In genomic region chr3:111989061-111989678, GRCh38 we compare ENCODE assay signal across 8 cellular contexts. TPM values are rescaled to one million over a fixed set of nuclear protein-coding genes. Genes with fewer than 3 reads are reported as not detected.
A peak's percentile ranks its signal among the peaks of the same experiment; 100 is the strongest.
DNase-seq lines count a peak whose midpoint lies in the region; ATAC-seq and TF ChIP-seq lines count a peak whose summit lies in the region.

No MANE protein-coding gene starts in this region.

- H3K4me3 Mint-ChIP-seq in CD14-positive monocyte = no peak overlapping the region
- H3K4me3 Mint-ChIP-seq in activated T-helper 17 cell treated with anti-CD3 and anti-CD28 coated beads, Interleukin-2, amount 50 U/mL, for 72 hours = peak overlapping the region; percentile 13
- H3K4me3 Mint-ChIP-seq in stimulated activated memory B cell treated with anti-CD40 and anti-IgM and Interleukin-4, amounts not matched to agents 10 μg/mL and 1 μg/mL and 100 μg/mL, for 72 hours = no peak overlapping the region

- no peaks in the 10 kb centered on the region for H3K4me1 ChIP-seq in right atrium auricular region

- H3K27ac ChIP-seq in right atrium auricular region = no peak overlapping the region

- H3K36me3 Mint-ChIP-seq in CD14-positive monocyte = peaks cover 57 to 62% of the 10 kb centered on the region in 2 donors
- peaks cover 81% of the 10 kb centered on the region for H3K36me3 Mint-ChIP-seq in activated T-helper 17 cell treated with anti-CD3 and anti-CD28 coated beads, Interleukin-2, amount 50 U/mL, for 72 hours (ENCODE audit: low read depth)
- H3K36me3 Mint-ChIP-seq in stimulated activated memory B cell treated with anti-CD40 and anti-IgM and Interleukin-4, amounts not matched to agents 10 μg/mL and 1 μg/mL and 100 μg/mL, for 72 hours = peaks cover 47% of the 10 kb centered on the region

- intact Hi-C loops in CD14-positive monocyte (cut with micrococcal nuclease) = no loop called here

- H3K4me3 ChIP-seq in right atrium auricular region = no peak overlapping the region

- H3K27me3 ChIP-seq in right atrium auricular region = no peaks in the 10 kb centered on the region

- peak; percentile 98 for ATAC-seq in GM18867 (IDR thresholded peaks at IDR 0.05; ENCODE audit: unreplicated experiment)
- ATAC-seq in HG03025 (IDR thresholded peaks at IDR 0.05; ENCODE audit: low FRiP score, unreplicated experiment) = peak; percentile 89
- peak; percentile 34 for ATAC-seq in activated T-helper 17 cell treated with anti-CD3 and anti-CD28 coated beads, Interleukin-2, amount 50 U/mL, for 72 hours (replicated peaks)
- peak; percentile 74 for ATAC-seq in stimulated activated memory B cell treated with anti-CD40 and anti-IgM and Interleukin-4, amounts not matched to agents 10 μg/mL and 1 μg/mL and 100 μg/mL, for 72 hours

- peak overlapping the region in 1 of 7 donors; percentile 0 for H3K27ac Mint-ChIP-seq in CD14-positive monocyte
- no peak overlapping the region for H3K27ac Mint-ChIP-seq in activated T-helper 17 cell treated with anti-CD3 and anti-CD28 coated beads, Interleukin-2, amount 50 U/mL, for 72 hours
- H3K27ac Mint-ChIP-seq in stimulated activated memory B cell treated with anti-CD40 and anti-IgM and Interleukin-4, amounts not matched to agents 10 μg/mL and 1 μg/mL and 100 μg/mL, for 72 hours = no peak overlapping the region

- no peaks in the 10 kb centered on the region for H3K9me3 ChIP-seq in right atrium auricular region

- no peaks in the 10 kb centered on the region for H3K9me3 Mint-ChIP-seq in CD14-positive monocyte
- H3K9me3 Mint-ChIP-seq in activated T-helper 17 cell treated with anti-CD3 and anti-CD28 coated beads, Interleukin-2, amount 50 U/mL, for 72 hours = no peaks in the 10 kb centered on the region
- no peaks in the 10 kb centered on the region for H3K9me3 Mint-ChIP-seq in stimulated activated memory B cell treated with anti-CD40 and anti-IgM and Interleukin-4, amounts not matched to agents 10 μg/mL and 1 μg/mL and 100 μg/mL, for 72 hours

- DNase-seq in CD14-positive monocyte (ENCODE audit: low spot score) (no peak), NCI-H2081 (lab: John Stamatoyannopoulos, UW) (peak; percentile 52 to 65), right atrium auricular region (ENCODE audit: low spot score) (no peak)
- DNase-seq in activated effector memory CD4-positive, alpha-beta T cell treated with anti-CD3 and anti-CD28 coated beads, Interleukin-2, amount 50 U/mL, for 16 hours = no peak

- no peaks in the 10 kb centered on the region for H3K27me3 Mint-ChIP-seq in CD14-positive monocyte (ENCODE audit: low read depth in 3 of 3)
- no peaks in the 10 kb centered on the region for H3K27me3 Mint-ChIP-seq in activated T-helper 17 cell treated with anti-CD3 and anti-CD28 coated beads, Interleukin-2, amount 50 U/mL, for 72 hours
- H3K27me3 Mint-ChIP-seq in stimulated activated memory B cell treated with anti-CD40 and anti-IgM and Interleukin-4, amounts not matched to agents 10 μg/mL and 1 μg/mL and 100 μg/mL, for 72 hours = no peaks in the 10 kb centered on the region

- peaks cover 12% of the 10 kb centered on the region for H3K36me3 ChIP-seq in right atrium auricular region

- peaks cover 6% of the 10 kb centered on the region for H3K4me1 Mint-ChIP-seq in CD14-positive monocyte
- peaks cover 17% of the 10 kb centered on the region for H3K4me1 Mint-ChIP-seq in activated T-helper 17 cell treated with anti-CD3 and anti-CD28 coated beads, Interleukin-2, amount 50 U/mL, for 72 hours
- H3K4me1 Mint-ChIP-seq in stimulated activated memory B cell treated with anti-CD40 and anti-IgM and Interleukin-4, amounts not matched to agents 10 μg/mL and 1 μg/mL and 100 μg/mL, for 72 hours = peaks cover 16% of the 10 kb centered on the region

- TF ChIP-seq CTCF in CD14-positive monocyte (IDR thresholded peaks at IDR 0.05) (peak; percentile 85), right atrium auricular region (IDR thresholded peaks at IDR 0.05) (peak; percentile 51 to 76)

RNA-seq across cellular contexts. Expression of gene TAGLN3, which starts 9.6 kb away (rescaled TPM):
- not detected for polyA plus RNA-seq in CD14-positive monocyte
- 1 to 10 TPM in 1 of 2 donors, under 1 TPM in 1; 0.56 to 7.1 TPM for total RNA-seq in activated T-helper 17 cell treated with anti-CD3 and anti-CD28 coated beads, Interleukin-2, amount 50 U/mL, for 72 hours
- not detected for total RNA-seq in right atrium auricular region

RNA-seq across cellular contexts. Expression of gene ABHD10, which starts 10.3 kb away (rescaled TPM):
- 10 to 100 TPM; 15.2 to 22.3 TPM for polyA plus RNA-seq in CD14-positive monocyte
- total RNA-seq in activated T-helper 17 cell treated with anti-CD3 and anti-CD28 coated beads, Interleukin-2, amount 50 U/mL, for 72 hours = 10 to 100 TPM; 63.3 to 84.9 TPM
- total RNA-seq in right atrium auricular region = 10 to 100 TPM; 15.3 to 20.8 TPM

RNA-seq across cellular contexts. Expression of gene TMPRSS7, which starts 45.4 kb away (rescaled TPM):
- polyA plus RNA-seq in CD14-positive monocyte = not detected
- total RNA-seq in activated T-helper 17 cell treated with anti-CD3 and anti-CD28 coated beads, Interleukin-2, amount 50 U/mL, for 72 hours = 1 to 10 TPM in 1 of 2 donors, under 1 TPM in 1; 0.24 to 1.6 TPM
- not detected for total RNA-seq in right atrium auricular region

Comparison
In these comparisons a context has a peak if more than half of its experiments do, and no peak if none do; other contexts are left out.
1. DNase-seq: peak in NCI-H2081 (2 of 2); none in CD14-positive monocyte (single experiment), right atrium auricular region (single experiment) and activated effector memory CD4-positive, alpha-beta T cell treated with anti-CD3 and anti-CD28 coated beads, Interleukin-2, amount 50 U/mL, for 16 hours (single experiment).
2. ATAC-seq: peak in every context shown above with its lines; median percentile 98 in GM18867; 89 in HG03025; 74 in stimulated activated memory B cell treated with anti-CD40 and anti-IgM and Interleukin-4, amounts not matched to agents 10 μg/mL and 1 μg/mL and 100 μg/mL, for 72 hours; 34 in activated T-helper 17 cell treated with anti-CD3 and anti-CD28 coated beads, Interleukin-2, amount 50 U/mL, for 72 hours.